In genomic region chr14:61872452-61872851, GRCh38 we compare ENCODE assay signal across 15 cellular contexts. TPM values are rescaled to one million over a fixed set of nuclear protein-coding genes. Genes with fewer than 3 reads are reported as not detected.
DNase-seq lines count a peak whose midpoint lies in the region; ATAC-seq, FAIRE-seq and TF ChIP-seq lines count a peak whose summit lies in the region.
"Had no signal": no experiment of that assay in that cellular context is flagged by ENCODE, and none has a peak within 500 bp of the region (broad histone marks: within the 10 kb centered on the region; RNA-seq: fewer than 3 reads in every experiment).

No MANE protein-coding gene starts in this region.

- no peak overlapping the region for H3K4me3 Mint-ChIP-seq in glutamatergic neuron (ENCODE audit: unreplicated experiment)
- H3K4me3 Mint-ChIP-seq: CD4-positive, CD25-positive, alpha-beta regulatory T cell had no signal

- H3K36me3 Mint-ChIP-seq in glutamatergic neuron (ENCODE audit: unreplicated experiment), result peaks cover 16% of the 10 kb centered on the region
- H3K36me3 Mint-ChIP-seq: CD4-positive, CD25-positive, alpha-beta regulatory T cell had no signal

- peaks cover 9% of the 10 kb centered on the region for H3K4me1 Mint-ChIP-seq in glutamatergic neuron (ENCODE audit: low read depth, unreplicated experiment)
- H3K4me1 Mint-ChIP-seq: CD4-positive, CD25-positive, alpha-beta regulatory T cell had no signal

- no peaks in the 10 kb centered on the region for H3K9me3 Mint-ChIP-seq in glutamatergic neuron (ENCODE audit: unreplicated experiment)

- H3K27me3 Mint-ChIP-seq in glutamatergic neuron (ENCODE audit: unreplicated experiment), result no peaks in the 10 kb centered on the region

- no peak for TF ChIP-seq CTCF in glutamatergic neuron (IDR thresholded peaks at IDR 0.05; ENCODE audit: partially characterized antibody, unreplicated experiment)

- DNase-seq in GM18507 (ENCODE audit: extremely low spot score, insufficient read length, low read depth) (peak; percentile 26), NOMO-1 (lab: John Stamatoyannopoulos, UW; ENCODE audit: unreplicated experiment in 2 of 2) (peak; percentile 77 to 91), glutamatergic neuron (no peak), T-helper 2 cell (no peak), posterior vena cava (ENCODE audit: low spot score) (no peak)
- no peak for DNase-seq in stimulated activated CD4-positive, alpha-beta T cell treated with anti-CD3 and anti-CD28 coated beads, Interleukin-2, amount 100 ng/mL, for 48 hours
- DNase-seq: activated naive CD4-positive, alpha-beta T cell; CD4-positive, CD25-positive, alpha-beta regulatory T cell; cortex of kidney; NCI-H82; stimulated activated CD8-positive, alpha-beta memory T cell treated with anti-CD3 and anti-CD28 coated beads, Interleukin-4, amount 100 ng/mL, for 48 hours had no signal

- no peak overlapping the region for H3K27ac Mint-ChIP-seq in glutamatergic neuron (ENCODE audit: unreplicated experiment)
- H3K27ac Mint-ChIP-seq: CD4-positive, CD25-positive, alpha-beta regulatory T cell had no signal

- intact Hi-C loops in posterior vena cava (cut with DNase I), result no loop called here

- peak; percentile 80 for FAIRE-seq in GM18507 (lab: Jason Lieb, UNC)
- FAIRE-seq: TTC549 had no signal

- peak; percentile 97 for ATAC-seq in GM21367 (IDR thresholded peaks at IDR 0.05; ENCODE audit: unreplicated experiment)
- peak; percentile 99 for ATAC-seq in HG03060 (IDR thresholded peaks at IDR 0.05; ENCODE audit: low read depth, unreplicated experiment)

RNA-seq across cellular contexts. Expression of gene SYT16, which starts 59.9 kb away (rescaled TPM):
- total RNA-seq in glutamatergic neuron (ENCODE audit: unreplicated experiment) (1.1 TPM), posterior vena cava (under 1 TPM in 1 of 2 donors, not detected in 1; 0.19 TPM)
- total RNA-seq: CD4-positive, CD25-positive, alpha-beta regulatory T cell; LHCN-M2 had no signal

Comparison
In these comparisons a context has a peak if more than half of its experiments do, and no peak if none do; other contexts are left out.
1. DNase-seq: peak in GM18507 (single experiment) and NOMO-1 (2 of 2); none in stimulated activated CD4-positive, alpha-beta T cell treated with anti-CD3 and anti-CD28 coated beads, Interleukin-2, amount 100 ng/mL, for 48 hours (0 of 2), glutamatergic neuron (single experiment), T-helper 2 cell (0 of 5) and posterior vena cava (single experiment).